In the genomic region with DNA sequence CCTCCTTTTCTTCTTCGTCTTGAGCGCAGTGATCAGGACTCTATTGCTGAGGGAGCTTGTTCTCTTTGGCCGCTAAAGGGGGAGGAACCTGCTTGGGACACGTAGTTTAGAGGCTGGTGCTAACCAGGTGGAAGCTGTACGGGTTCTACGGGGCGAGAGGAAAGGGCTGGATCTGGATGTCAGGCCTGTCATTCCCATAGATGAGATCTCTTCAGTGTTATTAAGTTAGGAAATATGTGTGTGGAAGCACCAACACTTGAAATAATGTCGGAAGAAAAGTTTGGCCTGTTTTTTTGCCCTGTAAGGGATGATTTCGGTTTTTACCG, we compare ENCODE assay signal across 8 cellular contexts. TPM values are rescaled to one million over a fixed set of nuclear protein-coding genes. Genes with fewer than 3 reads are reported as not detected.
DNase-seq lines count a peak whose midpoint lies in the region; ATAC-seq and TF ChIP-seq lines count a peak whose summit lies in the region.

No MANE protein-coding gene starts in this region.

- peak overlapping the region; percentile 74 for H3K9ac ChIP-seq in SU-DHL-6 (ENCODE audit: low read length)

- H3K27me3 ChIP-seq in SU-DHL-6 (ENCODE audit: low read length) (no peaks in the 10 kb centered on the region), dorsolateral prefrontal cortex (no peaks in the 10 kb centered on the region), testis (no peaks in the 10 kb centered on the region)

- WGBS in testis, 2 donors, result 0 to 1% methylated on average over 10 of the region's 10 CpGs

- peaks cover 41% of the 10 kb centered on the region for H3K79me2 ChIP-seq in SU-DHL-6 (ENCODE audit: insufficient read depth, low read length)

- ATAC-seq in GM19452 (IDR thresholded peaks at IDR 0.05; ENCODE audit: unreplicated experiment), result peak; percentile 44
- ATAC-seq in HG03442 (IDR thresholded peaks at IDR 0.05; ENCODE audit: unreplicated experiment), result peak; percentile 40

- intact Hi-C loops in dorsolateral prefrontal cortex (cut with DNase I), result loop anchor here in 1 of 2 donors (5.0 kb wide), 1 partner anchor 59 kb away; no protein-coding TSS in a partner anchor
- intact Hi-C loops in testis (cut with DNase I; ENCODE audit: low total_unique reads), result no loop called here

- DNase-seq in ELR (ENCODE audit: low read depth) (peak; percentile 63), dorsolateral prefrontal cortex (peak in 3 of 10 donors; percentile 16 to 28 (median 26)), medulla oblongata (ENCODE audit: extremely low spot score) (peak; percentile 44), testis (peak; percentile 62), retina (no peak)

- H3K4me3 ChIP-seq in SU-DHL-6 (ENCODE audit: insufficient read depth, low read length, poor library complexity, severe bottlenecking) (peak overlapping the region; percentile 90), dorsolateral prefrontal cortex (peak overlapping the region; percentile 63 to 99 (median 95)), testis (peak overlapping the region; percentile 100)

- TF ChIP-seq POLR2A in testis (IDR thresholded peaks at IDR 0.05), result no peak

- peaks cover 20% of the 10 kb centered on the region for H3F3A ChIP-seq in SU-DHL-6 (ENCODE audit: insufficient read depth)

- H3K27ac ChIP-seq in SU-DHL-6 (ENCODE audit: low read depth, low read length) (peak overlapping the region; percentile 64), dorsolateral prefrontal cortex (peak overlapping the region in 41 of 59 donors; percentile 40 to 90 (median 82)), testis (peak overlapping the region; percentile 93 to 94)

- peaks cover 20% of the 10 kb centered on the region for H3K4me1 ChIP-seq in testis

- peaks cover 9% of the 10 kb centered on the region; the same call in 1 of the 2 replicates for H3K36me3 ChIP-seq in SU-DHL-6 (ENCODE audit: low read length)
- no peaks in the 10 kb centered on the region for H3K36me3 ChIP-seq in testis (ENCODE audit: low read depth, missing control alignments)

- H2AFZ ChIP-seq in SU-DHL-6 (ENCODE audit: low read depth, low read length, severe bottlenecking), result peak overlapping the region; percentile 88

- no peak for TF ChIP-seq CTCF in SU-DHL-6 (IDR thresholded peaks at IDR 0.05; ENCODE audit: insufficient read depth, low read length, poor library complexity, severe bottlenecking)
- no peak for TF ChIP-seq CTCF in dorsolateral prefrontal cortex (IDR thresholded peaks at IDR 0.05 in 54 of 56, conservative IDR thresholded peaks at IDR 0.05 in 2 of 56; ENCODE audit: low read depth in 1 of 56, partially characterized antibody in 56 of 56)
- TF ChIP-seq CTCF in testis (IDR thresholded peaks at IDR 0.05), result no peak

- H3K9me3 ChIP-seq in SU-DHL-6 (ENCODE audit: insufficient read depth, low read length) (no peaks in the 10 kb centered on the region), testis (no peaks in the 10 kb centered on the region)

- H3K9me2 ChIP-seq in SU-DHL-6 (replicated peaks; ENCODE audit: insufficient read depth, low read length), result no peaks in the 10 kb centered on the region

- no peaks in the 10 kb centered on the region; the same call in 1 of the 2 replicates for H4K20me1 ChIP-seq in SU-DHL-6 (ENCODE audit: low read depth, low read length)

- peak overlapping the region; percentile 92 for H3K4me2 ChIP-seq in SU-DHL-6 (ENCODE audit: low read depth, low read length, poor library complexity, severe bottlenecking)

RNA-seq across cellular contexts. Expression of a gene that starts 0.6 kb away (rescaled TPM):
- total RNA-seq in dorsolateral prefrontal cortex, result 100 to 1,000 TPM in 6 of 120 experiments, 10 to 100 TPM in 114; 47.9 to 110 (median 81.9) TPM
- total RNA-seq in testis, result 10 to 100 TPM; 67.9 to 76.5 TPM
- polyA plus RNA-seq in testis (ENCODE audit: insufficient read depth, low read depth, low replicate concordance), result 57.2 TPM

RNA-seq across cellular contexts. Expression of a gene that starts 32.0 kb away (rescaled TPM):
- total RNA-seq in dorsolateral prefrontal cortex (10 to 100 TPM; 34.2 to 64.1 (median 50.4) TPM), testis (10 to 100 TPM; 65.8 to 69.0 TPM)
- 62.2 TPM for polyA plus RNA-seq in testis (ENCODE audit: insufficient read depth, low read depth, low replicate concordance)

RNA-seq across cellular contexts. Expression of a gene that starts 32.6 kb away (rescaled TPM):
- total RNA-seq in dorsolateral prefrontal cortex (10 to 100 TPM; 10.2 to 29.3 (median 17.8) TPM), testis (10 to 100 TPM; 20.1 to 22.5 TPM)
- 14.9 TPM for polyA plus RNA-seq in testis (ENCODE audit: insufficient read depth, low read depth, low replicate concordance)

RNA-seq across cellular contexts. Expression of a gene that starts 37.5 kb away (rescaled TPM):
- 1 to 10 TPM in 80 of 120 experiments, under 1 TPM in 39, not detected in 1; 0.20 to 5.4 (median 1.2) TPM for total RNA-seq in dorsolateral prefrontal cortex
- total RNA-seq in testis, result 1 to 10 TPM; 1.3 to 4.7 TPM
- polyA plus RNA-seq in testis (ENCODE audit: insufficient read depth, low read depth, low replicate concordance), result 5.9 TPM
